Comparison of ENCODE assay signal across 1 cellular context in the genomic region with DNA sequence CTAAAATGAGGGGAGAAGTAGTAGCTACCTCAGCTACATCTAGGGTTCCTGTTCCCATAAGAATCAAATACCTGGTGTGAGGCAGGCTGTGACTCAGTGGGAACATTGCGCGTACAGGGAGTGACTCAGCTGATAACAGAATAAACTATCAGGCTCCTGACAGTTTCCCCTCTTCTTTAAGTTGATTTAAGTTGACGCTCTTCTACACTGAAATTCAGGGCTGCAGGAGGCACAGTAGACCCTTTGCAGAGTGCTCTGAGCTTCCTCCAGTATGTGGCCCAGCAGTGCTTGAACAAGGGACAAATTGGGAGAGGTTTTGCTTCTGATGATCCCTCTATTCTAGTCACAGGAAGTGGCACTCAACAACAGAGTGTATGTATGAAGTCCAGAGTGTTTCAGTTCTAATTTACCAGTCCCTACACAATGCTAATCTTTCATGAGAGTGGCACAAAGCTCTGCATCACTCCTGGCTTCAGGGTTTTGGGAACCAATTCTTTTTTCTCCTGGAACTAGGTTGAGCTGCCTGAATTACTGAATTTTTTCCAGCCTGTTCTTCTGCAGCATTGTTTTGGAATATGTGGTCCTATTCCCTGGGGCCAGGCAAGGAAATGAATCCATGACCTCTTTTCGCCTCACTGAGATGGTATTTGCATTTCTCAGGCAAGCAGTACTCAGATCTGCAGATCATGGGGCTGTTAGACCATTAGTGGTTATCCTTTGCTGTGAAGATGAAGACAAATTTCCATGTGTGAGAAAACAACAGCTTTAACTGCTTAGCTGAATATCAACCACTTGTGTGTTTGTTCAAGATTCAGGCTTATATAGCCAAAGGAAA.
TF ChIP-seq lines count a peak whose summit lies in the region.

No MANE protein-coding gene starts in this region.

TF ChIP-seq in WTC11, 78 proteins besides CTCF, POLR2A, EP300 and RAD21 (continued from another document):
- TF ChIP-seq ARID4B (CRISPR knock-in tag; IDR thresholded peaks at IDR 0.05; ENCODE audit: borderline replicate concordance) (no peak), ATF3 (CRISPR knock-in tag; conservative IDR thresholded peaks at IDR 0.05) (no peak), E2F5 (CRISPR knock-in tag; IDR thresholded peaks at IDR 0.05) (no peak), CREB1 (CRISPR knock-in tag; IDR thresholded peaks at IDR 0.05) (no peak), ZNF532 (CRISPR knock-in tag; IDR thresholded peaks at IDR 0.05; ENCODE audit: borderline replicate concordance) (no peak), ZNF416 (CRISPR knock-in tag; IDR thresholded peaks at IDR 0.05) (no peak), ZNF423 (CRISPR knock-in tag; IDR thresholded peaks at IDR 0.05) (no peak), E2F1 (CRISPR knock-in tag; IDR thresholded peaks at IDR 0.05) (no peak)
- TF ChIP-seq, protein P1, sequence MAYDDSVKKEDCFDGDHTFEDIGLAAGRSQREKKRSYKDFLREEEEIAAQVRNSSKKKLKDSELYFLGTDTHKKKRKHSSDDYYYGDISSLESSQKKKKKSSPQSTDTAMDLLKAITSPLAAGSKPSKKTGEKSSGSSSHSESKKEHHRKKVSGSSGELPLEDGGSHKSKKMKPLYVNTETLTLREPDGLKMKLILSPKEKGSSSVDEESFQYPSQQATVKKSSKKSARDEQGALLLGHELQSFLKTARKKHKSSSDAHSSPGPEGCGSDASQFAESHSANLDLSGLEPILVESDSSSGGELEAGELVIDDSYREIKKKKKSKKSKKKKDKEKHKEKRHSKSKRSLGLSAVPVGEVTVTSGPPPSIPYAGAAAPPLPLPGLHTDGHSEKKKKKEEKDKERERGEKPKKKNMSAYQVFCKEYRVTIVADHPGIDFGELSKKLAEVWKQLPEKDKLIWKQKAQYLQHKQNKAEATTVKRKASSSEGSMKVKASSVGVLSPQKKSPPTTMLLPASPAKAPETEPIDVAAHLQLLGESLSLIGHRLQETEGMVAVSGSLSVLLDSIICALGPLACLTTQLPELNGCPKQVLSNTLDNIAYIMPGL (CRISPR knock-in tag; IDR thresholded peaks at IDR 0.05), result no peak
- TF ChIP-seq, protein P2, sequence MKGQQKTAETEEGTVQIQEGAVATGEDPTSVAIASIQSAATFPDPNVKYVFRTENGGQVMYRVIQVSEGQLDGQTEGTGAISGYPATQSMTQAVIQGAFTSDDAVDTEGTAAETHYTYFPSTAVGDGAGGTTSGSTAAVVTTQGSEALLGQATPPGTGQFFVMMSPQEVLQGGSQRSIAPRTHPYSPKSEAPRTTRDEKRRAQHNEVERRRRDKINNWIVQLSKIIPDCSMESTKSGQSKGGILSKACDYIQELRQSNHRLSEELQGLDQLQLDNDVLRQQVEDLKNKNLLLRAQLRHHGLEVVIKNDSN (CRISPR knock-in tag; IDR thresholded peaks at IDR 0.05), result no peak
